In the genomic region with DNA sequence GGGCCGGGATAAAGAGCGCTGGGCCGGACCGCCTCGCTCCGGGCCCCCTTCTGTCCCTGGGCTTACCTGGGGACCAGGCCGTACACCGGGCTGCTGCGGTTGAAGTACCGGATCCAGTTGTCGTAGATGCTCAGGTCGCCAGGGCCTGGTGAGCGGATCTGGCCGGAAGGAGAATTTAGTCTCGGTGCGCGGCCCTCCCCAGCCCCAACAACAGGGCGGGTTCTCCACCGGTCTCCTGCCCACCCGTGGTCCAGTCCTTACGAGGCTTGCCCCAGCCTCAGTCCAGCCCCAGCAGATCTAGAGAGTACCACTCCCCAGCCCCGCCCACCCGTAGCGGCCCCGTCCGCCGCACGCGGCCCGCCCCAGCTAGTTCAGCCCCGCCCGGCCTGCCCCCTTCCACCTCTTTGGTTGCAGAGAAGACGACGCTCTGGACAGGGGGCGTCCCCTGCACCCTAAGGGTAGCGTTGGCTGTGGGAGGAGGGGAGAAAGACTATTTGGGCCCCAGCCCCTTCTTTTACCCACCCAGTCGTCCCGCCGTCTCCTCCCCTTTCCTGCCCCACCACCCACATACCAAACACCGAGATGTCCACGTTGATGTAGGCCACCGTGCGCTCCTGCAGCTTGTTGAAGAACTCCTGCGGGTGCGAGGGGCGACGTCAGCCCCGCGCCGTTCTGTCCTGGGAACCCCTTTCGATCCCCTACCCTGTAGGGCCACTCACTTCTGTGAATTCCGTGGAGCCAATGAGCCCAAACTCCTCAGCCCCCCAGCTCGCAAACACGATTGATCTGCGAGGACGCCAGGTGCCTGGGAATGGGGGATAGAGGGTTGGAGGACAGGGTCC, we compare ENCODE assay signal across 6 cellular contexts. TPM values are rescaled to one million over a fixed set of nuclear protein-coding genes. Genes with fewer than 3 reads are reported as not detected.
DNase-seq lines count a peak whose midpoint lies in the region; TF ChIP-seq lines count a peak whose summit lies in the region.

No MANE protein-coding gene starts in this region.

- peak overlapping the region; percentile 30 for H3K9ac ChIP-seq in skeletal muscle satellite cell (ENCODE audit: low read depth, low read length)

- H3K4me1 ChIP-seq in Peyer's patch (peaks cover 0 to 41% (median 0%) of the 10 kb centered on the region in 4 donors), skeletal muscle satellite cell (ENCODE audit: control insufficient read depth, insufficient read depth, low read length) (peaks cover 16% of the 10 kb centered on the region)

- H3K4me3 ChIP-seq in Peyer's patch (peak overlapping the region; percentile 44 to 55 (median 46)), epithelial cell of esophagus (ENCODE audit: low read length) (peak overlapping the region; percentile 35), skeletal muscle satellite cell (ENCODE audit: low read length) (peak overlapping the region; percentile 61)

- H3K27me3 ChIP-seq in Peyer's patch (no peaks in the 10 kb centered on the region), skeletal muscle satellite cell (ENCODE audit: control insufficient read depth, insufficient read depth, low read length) (no peaks in the 10 kb centered on the region)

- peak overlapping the region; percentile 70 for H3K4me2 ChIP-seq in skeletal muscle satellite cell (ENCODE audit: low read length)

- H3K36me3 ChIP-seq in Peyer's patch (peaks cover 0 to 26% (median 0%) of the 10 kb centered on the region in 3 donors), skeletal muscle satellite cell (ENCODE audit: insufficient read depth, low read length) (peaks cover 8% of the 10 kb centered on the region)

- no peak for TF ChIP-seq CTCF in Peyer's patch (IDR thresholded peaks at IDR 0.05)
- no peak for TF ChIP-seq CTCF in epithelial cell of esophagus (IDR thresholded peaks at IDR 0.05; ENCODE audit: insufficient read depth, low read depth, low read length, missing control alignments)

- H3K27ac ChIP-seq in Peyer's patch: peak overlapping the region; percentile 36 to 69 (median 62)

- DNase-seq in Peyer's patch (peak; percentile 48 to 63 (median 55)), epithelial cell of esophagus (ENCODE audit: low read depth) (no peak), NOMO-1 (lab: John Stamatoyannopoulos, UW; ENCODE audit: unreplicated experiment in 2 of 2) (no peak), H4 (ENCODE audit: low spot score) (no peak), LoVo (ENCODE audit: low spot score) (no peak)

- no peak for TF ChIP-seq POLR2A in Peyer's patch (IDR thresholded peaks at IDR 0.05)

- H3K9me3 ChIP-seq in Peyer's patch (no peaks in the 10 kb centered on the region), skeletal muscle satellite cell (replicated peaks; ENCODE audit: low read length) (no peaks in the 10 kb centered on the region)

RNA-seq across cellular contexts. Expression of gene SAC3D1, which starts 6.8 kb away (rescaled TPM):
- total RNA-seq in Peyer's patch: 10 to 100 TPM; 10.9 to 21.5 (median 13.9) TPM
- total RNA-seq in skeletal muscle satellite cell (2012; rRNA removed): 10.1 and 15.7 TPM in 2 replicates
- 4.1 and 10.7 TPM in 2 replicates for total RNA-seq in H4 (2014; rRNA removed; shearing (Covaris generic))

RNA-seq across cellular contexts. Expression of gene NAALADL1, which starts 10.6 kb away (rescaled TPM):
- 1,000 to 10,000 TPM in 2 of 4 donors, 100 to 1,000 TPM in 1, 10 to 100 TPM in 1; 40.4 to 1,241 (median 898) TPM for total RNA-seq in Peyer's patch
- 11.1 and 14.2 TPM in 2 replicates for total RNA-seq in skeletal muscle satellite cell (2012; rRNA removed)
- not detected in 2 replicates for total RNA-seq in H4 (2014; rRNA removed; shearing (Covaris generic))

RNA-seq across cellular contexts. Expression of gene SNX15, which starts 20.6 kb away (rescaled TPM):
- total RNA-seq in Peyer's patch: 10 to 100 TPM; 15.7 to 39.0 (median 27.3) TPM
- total RNA-seq in skeletal muscle satellite cell (2012; rRNA removed): 7.9 and 9.6 TPM in 2 replicates
- 6.3 and 8.5 TPM in 2 replicates for total RNA-seq in H4 (2014; rRNA removed; shearing (Covaris generic))

RNA-seq across cellular contexts. Expression of gene ARL2, which starts 33.8 kb away (rescaled TPM):
- total RNA-seq in Peyer's patch: 100 to 1,000 TPM in 1 of 4 donors, 10 to 100 TPM in 3; 64.4 to 103 (median 77.2) TPM
- total RNA-seq in skeletal muscle satellite cell (2012; rRNA removed): 45.2 and 46.9 TPM in 2 replicates
- total RNA-seq in H4 (2014; rRNA removed; shearing (Covaris generic)): 266 and 271 TPM in 2 replicates

RNA-seq across cellular contexts. Expression of gene CDCA5, which starts 36.0 kb away (rescaled TPM):
- total RNA-seq in Peyer's patch: 10 to 100 TPM in 1 of 4 donors, 1 to 10 TPM in 2, under 1 TPM in 1; 0.94 to 27.2 (median 6.4) TPM
- 15.1 and 15.7 TPM in 2 replicates for total RNA-seq in skeletal muscle satellite cell (2012; rRNA removed)
- total RNA-seq in H4 (2014; rRNA removed; shearing (Covaris generic)): 28.7 and 30.5 TPM in 2 replicates

Comparison
In these comparisons a context has a peak if more than half of its experiments do, and no peak if none do; other contexts are left out.
1. DNase-seq: peak in Peyer's patch (3 of 3); none in epithelial cell of esophagus (single experiment), NOMO-1 (0 of 2), H4 (single experiment) and LoVo (single experiment).
2. RNA of gene NAALADL1, which starts 10.6 kb away (total RNA-seq): 40.4 to 1,241 TPM in Peyer's patch; not detected in H4; every median in the first group is over 10 times any median in the second.
3. Peak in every context shown above with its lines, with median percentiles within 50 percentile points of each other: H3K4me3 ChIP-seq.